In genomic region chr22:49856343-49856742, GRCh38 we compare ENCODE assay signal across 1 cellular context.
TF ChIP-seq lines count a peak whose summit lies in the region.

No MANE protein-coding gene starts in this region.

TF ChIP-seq in GM12878, 131 proteins besides CTCF, POLR2A, EP300 and RAD21:
- no peak for TF ChIP-seq SIX5 (IDR thresholded peaks at IDR 0.05; ENCODE audit: low read depth, low read length, severe bottlenecking)
- TF ChIP-seq KLF5 (IDR thresholded peaks at IDR 0.05; ENCODE audit: partially characterized antibody): no peak
- TF ChIP-seq TCF3 (IDR thresholded peaks at IDR 0.05; ENCODE audit: borderline replicate concordance, insufficient read depth, low read depth, low read length): no peak
- TF ChIP-seq PRDM15 (CRISPR knock-in tag; IDR thresholded peaks at IDR 0.05): no peak
- TF ChIP-seq NRF1 (conservative IDR thresholded peaks at IDR 0.05; ENCODE audit: low read depth, low read length): no peak
- no peak for TF ChIP-seq ESRRA (IDR thresholded peaks at IDR 0.05; ENCODE audit: low read length)
- no peak for TF ChIP-seq NR2F1 (conservative IDR thresholded peaks at IDR 0.05)
